In the genomic region with DNA sequence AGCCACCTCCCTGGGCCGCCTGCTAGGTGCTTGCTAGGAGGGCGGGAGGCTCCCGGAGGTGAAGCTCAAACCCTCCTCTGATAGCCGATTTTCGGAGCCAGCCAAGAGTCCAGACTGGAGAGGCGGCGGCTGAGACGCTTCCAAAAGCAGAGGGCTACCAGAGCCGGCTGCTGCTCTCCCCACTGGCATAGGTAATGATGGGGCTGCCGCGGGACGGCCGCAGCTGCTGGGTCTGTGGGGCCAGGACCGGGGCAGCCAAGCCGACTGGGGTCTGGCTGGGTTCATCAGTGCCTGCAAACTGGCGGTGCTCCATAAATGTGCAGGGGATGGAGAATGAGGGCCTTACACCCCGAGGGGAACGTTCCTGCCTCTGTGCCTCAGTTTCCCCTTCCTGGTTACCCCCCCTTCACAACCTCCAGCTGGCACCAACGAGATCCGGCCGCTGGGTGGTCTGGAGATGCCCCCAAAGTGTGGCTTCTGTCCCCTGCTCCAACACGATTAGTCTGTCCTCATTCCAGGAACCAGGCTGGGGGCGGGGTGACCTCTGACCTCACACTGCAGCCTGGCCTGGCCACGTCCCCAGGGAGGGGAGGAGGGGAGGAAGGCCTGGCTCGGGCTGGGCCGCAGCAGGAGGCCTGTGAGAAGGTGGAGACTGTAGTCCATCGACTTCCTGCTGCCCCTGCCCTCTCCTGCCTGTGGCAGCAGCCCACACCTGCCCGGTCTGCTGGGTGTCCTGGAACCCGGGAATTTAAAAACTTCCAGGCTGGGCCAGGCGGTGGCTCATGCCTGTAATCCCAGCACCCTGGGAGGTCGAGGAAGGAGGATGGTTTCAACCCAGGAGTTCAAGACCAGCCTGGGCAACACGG, we compare ENCODE assay signal across 10 cellular contexts. TPM values are rescaled to one million over a fixed set of nuclear protein-coding genes. Genes with fewer than 3 reads are reported as not detected.
DNase-seq lines count a peak whose midpoint lies in the region; ATAC-seq and TF ChIP-seq lines count a peak whose summit lies in the region.
"Had no signal": no experiment of that assay in that cellular context is flagged by ENCODE, and none has a peak within 500 bp of the region (broad histone marks: within the 10 kb centered on the region; RNA-seq: fewer than 3 reads in every experiment).

No MANE protein-coding gene starts in this region.

- H3K27me3 ChIP-seq in GM23338 (ENCODE audit: insufficient read depth) (no peaks in the 10 kb centered on the region), lower lobe of right lung (ENCODE audit: low read depth) (no peaks in the 10 kb centered on the region), brain microvascular endothelial cell (replicated peaks) (no peaks in the 10 kb centered on the region)

- H3K4me1 Mint-ChIP-seq in GM23338 (peaks cover 13% of the 10 kb centered on the region; the same call in 2 of the 3 replicates), WTC11 (peaks cover 19% of the 10 kb centered on the region)

- no peak for TF ChIP-seq CTCF in GM23338 (conservative IDR thresholded peaks at IDR 0.05; ENCODE audit: low read depth in 2 of 2)
- TF ChIP-seq CTCF in WTC11 (IDR thresholded peaks at IDR 0.05) = no peak
- no peak for TF ChIP-seq CTCF in lower lobe of right lung (IDR thresholded peaks at IDR 0.05)
- no peak for TF ChIP-seq CTCF in brain microvascular endothelial cell (IDR thresholded peaks at IDR 0.05; ENCODE audit: low read depth, low read length, missing control alignments)

- H3K9me3 Mint-ChIP-seq in GM23338 = no peaks in the 10 kb centered on the region
- no peaks in the 10 kb centered on the region for H3K9me3 Mint-ChIP-seq in WTC11
- H3K9me3 Mint-ChIP-seq: CD4-positive, alpha-beta T cell; naive thymus-derived CD4-positive, alpha-beta T cell had no signal

- H3F3A ChIP-seq in GM23338 (replicated peaks; ENCODE audit: low read depth) = peaks cover 24% of the 10 kb centered on the region

- H3K4me1 ChIP-seq in GM23338 (ENCODE audit: insufficient read depth) (peaks cover 9% of the 10 kb centered on the region; the same call in 1 of the 2 replicates), lower lobe of right lung (peaks cover 37% of the 10 kb centered on the region)

- H3K27me3 Mint-ChIP-seq in GM23338 (ENCODE audit: insufficient read depth, low read depth, poor library complexity) = peaks cover 30% of the 10 kb centered on the region
- no peaks in the 10 kb centered on the region for H3K27me3 Mint-ChIP-seq in WTC11 (ENCODE audit: low read depth)
- H3K27me3 Mint-ChIP-seq: CD4-positive, alpha-beta T cell; naive thymus-derived CD4-positive, alpha-beta T cell had no signal

- H3K4me3 ChIP-seq in GM23338 (no peak overlapping the region), lower lobe of right lung (no peak overlapping the region), brain microvascular endothelial cell (ENCODE audit: low read depth, low read length) (no peak overlapping the region)

- CTCF ChIA-PET in WTC11 (lab: Charles Lee) = interaction anchor here (0.8 to 2.4 kb wide), 8 partner anchors 9 to 211 kb away, joined by 3 to 24 read pairs (median 4); no protein-coding TSS in a partner anchor

- H3K79me2 ChIP-seq in GM23338 (replicated peaks; ENCODE audit: insufficient read depth) = peaks cover 7% of the 10 kb centered on the region

- H3K27ac ChIP-seq in GM23338 (ENCODE audit: low read depth) (0 out of 2 replicates have a peak overlapping the region, but pooled peaks have one; percentile 39), lower lobe of right lung (no peak overlapping the region), brain microvascular endothelial cell (no peak overlapping the region)

- intact Hi-C loops in lower lobe of right lung (cut with DNase I) = loop anchor here (5.0 to 10.0 kb wide), 2 partner anchors 58 to 206 kb away; no protein-coding TSS in a partner anchor

- H3K36me3 Mint-ChIP-seq in GM23338 (ENCODE audit: low read depth) (no peaks in the 10 kb centered on the region), WTC11 (no peaks in the 10 kb centered on the region)
- H3K36me3 Mint-ChIP-seq: naive thymus-derived CD4-positive, alpha-beta T cell had no signal

- H3K27ac Mint-ChIP-seq in GM23338 (peak overlapping the region; percentile 92), WTC11 (peak overlapping the region; percentile 60)
- H3K27ac Mint-ChIP-seq: CD4-positive, alpha-beta T cell had no signal

- H3K4me3 Mint-ChIP-seq in GM23338 (peak overlapping the region; percentile 41), WTC11 (no peak overlapping the region)
- H3K4me3 Mint-ChIP-seq: CD4-positive, alpha-beta T cell had no signal

- in situ Hi-C loops in brain microvascular endothelial cell (cut with HindIII; ENCODE audit: low pct_ligation_motif_present, low sequenced_read_pairs) = no loop called here

- no peaks in the 10 kb centered on the region for H3K9me2 ChIP-seq in GM23338 (ENCODE audit: insufficient read depth)

- POLR2A ChIA-PET in WTC11 (lab: Charles Lee) = no interaction called here

- peak; percentile 16 for ATAC-seq in GM23338
- peak; percentile 8 for ATAC-seq in WTC11
- no peak for ATAC-seq in lower lobe of right lung
- ATAC-seq: naive thymus-derived CD4-positive, alpha-beta T cell had no signal

- no peak overlapping the region for H2AFZ ChIP-seq in GM23338

- H3K9me3 ChIP-seq in lower lobe of right lung = no peaks in the 10 kb centered on the region

- no peaks in the 10 kb centered on the region for H4K20me1 ChIP-seq in GM23338 (replicated peaks; ENCODE audit: insufficient read depth)

- H3K4me2 ChIP-seq in GM23338 = peak overlapping the region; percentile 60; the same call in 1 of the 2 replicates

- H3K36me3 ChIP-seq in GM23338 (ENCODE audit: insufficient read depth) (no peaks in the 10 kb centered on the region), lower lobe of right lung (no peaks in the 10 kb centered on the region), brain microvascular endothelial cell (replicated peaks) (no peaks in the 10 kb centered on the region)

- DNase-seq in GM23338 (ENCODE audit: low spot score) = peak; percentile 69
- peak; percentile 73 for DNase-seq in WTC11 (ENCODE audit: low spot score)
- DNase-seq in lower lobe of right lung = peak; percentile 49
- no peak for DNase-seq in brain microvascular endothelial cell
- DNase-seq in NCI-H2081 (lab: John Stamatoyannopoulos, UW) = no peak
- DNase-seq in LoVo (ENCODE audit: low spot score) = no peak
- DNase-seq: activated gamma-delta T cell; CD4-positive, alpha-beta T cell; cortex of kidney; naive thymus-derived CD4-positive, alpha-beta T cell had no signal

TF ChIP-seq in GM23338, 12 proteins besides CTCF, POLR2A, EP300 and RAD21 (continues in another document):
- no peak for TF ChIP-seq ZNF331 (CRISPR knock-in tag; IDR thresholded peaks at IDR 0.05; ENCODE audit: low read depth)
- TF ChIP-seq EZH2phosphoT487 (IDR thresholded peaks at IDR 0.05; ENCODE audit: unreplicated experiment) = no peak
- no peak for TF ChIP-seq JUNB (IDR thresholded peaks at IDR 0.05; ENCODE audit: unreplicated experiment)
- TF ChIP-seq STAT1 (IDR thresholded peaks at IDR 0.05; ENCODE audit: unreplicated experiment) = no peak

TF ChIP-seq in WTC11, 78 proteins besides CTCF, POLR2A, EP300 and RAD21 (continues in another document):
- TF ChIP-seq, protein P1, sequence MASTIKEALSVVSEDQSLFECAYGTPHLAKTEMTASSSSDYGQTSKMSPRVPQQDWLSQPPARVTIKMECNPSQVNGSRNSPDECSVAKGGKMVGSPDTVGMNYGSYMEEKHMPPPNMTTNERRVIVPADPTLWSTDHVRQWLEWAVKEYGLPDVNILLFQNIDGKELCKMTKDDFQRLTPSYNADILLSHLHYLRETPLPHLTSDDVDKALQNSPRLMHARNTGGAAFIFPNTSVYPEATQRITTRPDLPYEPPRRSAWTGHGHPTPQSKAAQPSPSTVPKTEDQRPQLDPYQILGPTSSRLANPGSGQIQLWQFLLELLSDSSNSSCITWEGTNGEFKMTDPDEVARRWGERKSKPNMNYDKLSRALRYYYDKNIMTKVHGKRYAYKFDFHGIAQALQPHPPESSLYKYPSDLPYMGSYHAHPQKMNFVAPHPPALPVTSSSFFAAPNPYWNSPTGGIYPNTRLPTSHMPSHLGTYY (CRISPR knock-in tag; IDR thresholded peaks at IDR 0.05) = no peak
- no peak for TF ChIP-seq GRHL2 (CRISPR knock-in tag; IDR thresholded peaks at IDR 0.05; ENCODE audit: insufficient replicate concordance, severe bottlenecking)
- no peak for TF ChIP-seq ZNF263 (CRISPR knock-in tag; IDR thresholded peaks at IDR 0.05; ENCODE audit: low read depth)
- no peak for TF ChIP-seq USF1 (CRISPR knock-in tag; IDR thresholded peaks at IDR 0.05)
- no peak for TF ChIP-seq JAZF1 (CRISPR knock-in tag; IDR thresholded peaks at IDR 0.05)

RNA-seq across cellular contexts. Expression of gene WDR18, which starts 3.8 kb away (rescaled TPM):
- 112 and 157 TPM in 2 replicates for total RNA-seq in GM23338 (2014; rRNA removed; shearing (Covaris generic))
- polyA plus RNA-seq in GM23338 (2016; fragmentation: Nextera tagmentation; extraction: Ambion mirVana) = 155 and 156 TPM in 2 replicates
- total RNA-seq in WTC11 (2021) = 140 to 147 TPM (median 146 TPM) in 3 replicates
- total RNA-seq in lower lobe of right lung = 29.2 TPM

RNA-seq across cellular contexts. Expression of gene GRIN3B, which starts 19.9 kb away (rescaled TPM):
- total RNA-seq in GM23338 (2014; rRNA removed; shearing (Covaris generic)) = 0.23 and 2.8 TPM in 2 replicates
- 0.11 and 0.28 TPM in 2 replicates for polyA plus RNA-seq in GM23338 (2016; fragmentation: Nextera tagmentation; extraction: Ambion mirVana)
- total RNA-seq in WTC11 (2021) = 1.9 to 2.5 TPM (median 2.4 TPM) in 3 replicates
- total RNA-seq in lower lobe of right lung = 3.0 TPM
- polyA plus RNA-seq: naive thymus-derived CD4-positive, alpha-beta T cell had no signal

RNA-seq across cellular contexts. Expression of gene TMEM259, which starts 40.6 kb away (rescaled TPM):
- 144 and 196 TPM in 2 replicates for total RNA-seq in GM23338 (2014; rRNA removed; shearing (Covaris generic))
- polyA plus RNA-seq in GM23338 (2016; fragmentation: Nextera tagmentation; extraction: Ambion mirVana) = 82.8 and 84.5 TPM in 2 replicates
- total RNA-seq in WTC11 (2021) = 176 to 202 TPM (median 191 TPM) in 3 replicates
- total RNA-seq in lower lobe of right lung = 159 TPM

RNA-seq across cellular contexts. Expression of gene RNU6-2, which starts 41.0 kb away (rescaled TPM):
- total RNA-seq in GM23338 (2014; rRNA removed; shearing (Covaris generic)) = not detected in 2 replicates
- not detected in 2 replicates for polyA plus RNA-seq in GM23338 (2016; fragmentation: Nextera tagmentation; extraction: Ambion mirVana)
- total RNA-seq in WTC11 (2021) (not detected in 3 replicates), lower lobe of right lung (not detected)
- total RNA-seq: CD4-positive, alpha-beta T cell; naive thymus-derived CD4-positive, alpha-beta T cell had no signal
- polyA plus RNA-seq: naive thymus-derived CD4-positive, alpha-beta T cell had no signal

RNA-seq across cellular contexts. Expression of gene CNN2, which starts 46.0 kb away (rescaled TPM):
- total RNA-seq in GM23338 (2014; rRNA removed; shearing (Covaris generic)) = 392 and 426 TPM in 2 replicates
- polyA plus RNA-seq in GM23338 (2016; fragmentation: Nextera tagmentation; extraction: Ambion mirVana) = 314 and 330 TPM in 2 replicates
- 387 to 391 TPM (median 390 TPM) in 3 replicates for total RNA-seq in WTC11 (2021)
- 158 TPM for total RNA-seq in lower lobe of right lung

Comparison
In these comparisons a context has a peak if more than half of its experiments do, and no peak if none do; other contexts are left out.
1. ATAC-seq: peak in GM23338 (single experiment) and WTC11 (single experiment); none in lower lobe of right lung (0 of 2).
2. DNase-seq: peak in GM23338 (single experiment), WTC11 (single experiment) and lower lobe of right lung (single experiment); none in brain microvascular endothelial cell (single experiment), NCI-H2081 (0 of 2) and LoVo (single experiment).